17 cellular contexts compared by ENCODE assay signal in the genomic region with DNA sequence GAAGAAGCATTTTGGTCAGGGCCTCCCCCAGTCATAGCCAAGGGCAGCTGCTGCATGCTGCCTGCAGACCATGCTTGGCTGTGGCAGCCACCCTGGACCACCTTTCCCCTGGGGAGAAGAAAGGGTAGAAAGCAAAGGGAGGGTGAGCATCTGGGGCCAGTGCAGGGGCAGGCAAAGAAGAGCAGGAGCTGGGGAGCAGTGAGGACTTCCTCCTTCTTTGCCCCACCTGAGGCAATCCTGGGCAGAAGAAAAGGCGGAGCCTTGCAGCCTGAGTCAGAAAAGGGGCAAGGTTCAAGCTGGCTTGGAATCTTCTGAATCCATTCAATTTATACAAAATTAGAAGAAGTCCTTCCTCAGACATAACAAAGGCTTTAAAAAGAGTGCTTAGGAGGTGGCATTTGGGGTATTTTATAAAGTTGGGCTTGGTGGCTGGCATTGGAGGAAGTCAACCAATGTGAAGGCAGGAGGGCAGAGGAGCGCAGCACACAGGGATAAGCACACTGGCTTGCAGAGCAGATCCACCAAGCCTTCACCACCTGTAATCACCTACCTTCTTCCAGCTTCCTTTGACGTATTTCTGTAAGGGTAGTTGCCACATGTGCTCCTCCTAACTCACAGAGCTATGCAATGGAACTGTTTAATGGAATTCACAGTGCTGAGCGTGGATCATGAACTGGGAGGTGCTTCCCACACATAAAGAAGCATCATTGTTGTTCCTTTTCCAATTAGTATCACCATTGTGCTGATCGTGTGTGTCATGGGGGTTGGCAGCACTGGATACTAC.
DNase-seq lines count a peak whose midpoint lies in the region; ATAC-seq and TF ChIP-seq lines count a peak whose summit lies in the region.
"Had no signal": no experiment of that assay in that cellular context is flagged by ENCODE, and none has a peak within 500 bp of the region (broad histone marks: within the 10 kb centered on the region; RNA-seq: fewer than 3 reads in every experiment).

No MANE protein-coding gene starts in this region.

- peak overlapping the region in 4 of 6 donors; percentile 4 to 76 (median 67) for H3K27ac Mint-ChIP-seq in immature natural killer cell
- H3K27ac Mint-ChIP-seq: activated CD4-positive, alpha-beta memory T cell treated with anti-CD3 and anti-CD28 coated beads, Interleukin-2, amount 10 ng/mL, durations not matched to agents 7 days and 5 days had no signal

- no peaks in the 10 kb centered on the region for H3K4me1 ChIP-seq in sigmoid colon
- H3K4me1 ChIP-seq: gastrocnemius medialis had no signal

- H3K36me3 Mint-ChIP-seq in immature natural killer cell: peaks cover 0 to 7% (median 3%) of the 10 kb centered on the region in 3 donors

- no peaks in the 10 kb centered on the region for H3K9me3 Mint-ChIP-seq in immature natural killer cell
- H3K9me3 Mint-ChIP-seq: activated CD4-positive, alpha-beta memory T cell treated with anti-CD3 and anti-CD28 coated beads, Interleukin-2, amount 10 ng/mL, durations not matched to agents 7 days and 5 days; brain had no signal

- peaks cover 10 to 18% of the 10 kb centered on the region in 2 donors for H3K4me1 Mint-ChIP-seq in immature natural killer cell

- intact Hi-C loops in sigmoid colon (cut with DNase I): no loop called here

- ATAC-seq in GM21737 (IDR thresholded peaks at IDR 0.05; ENCODE audit: unreplicated experiment): no peak
- ATAC-seq in HG02973 (IDR thresholded peaks at IDR 0.05; ENCODE audit: unreplicated experiment): no peak
- ATAC-seq: gastrocnemius medialis had no signal

- TF ChIP-seq CTCF in sigmoid colon (IDR thresholded peaks at IDR 0.05): no peak

- no peaks in the 10 kb centered on the region for H3K9me3 ChIP-seq in sigmoid colon
- H3K9me3 ChIP-seq: gastrocnemius medialis, right atrium auricular region had no signal

- peaks cover 0 to 2% (median 0%) of the 10 kb centered on the region in 3 donors for H3K27me3 Mint-ChIP-seq in immature natural killer cell (ENCODE audit: low read depth in 3 of 3)
- H3K27me3 Mint-ChIP-seq: activated CD4-positive, alpha-beta memory T cell treated with anti-CD3 and anti-CD28 coated beads, Interleukin-2, amount 10 ng/mL, durations not matched to agents 7 days and 5 days; brain had no signal

- H3K4me3 ChIP-seq in sigmoid colon: no peak overlapping the region
- H3K4me3 ChIP-seq: gastrocnemius medialis, right atrium auricular region had no signal

- H3K27me3 ChIP-seq in sigmoid colon: no peaks in the 10 kb centered on the region
- H3K27me3 ChIP-seq: gastrocnemius medialis, right atrium auricular region had no signal

- 61 to 81% methylated on average over 5 of the region's 5 CpGs for WGBS in sigmoid colon, 2 donors

- no peak for TF ChIP-seq EP300 in sigmoid colon (IDR thresholded peaks at IDR 0.05)

- TF ChIP-seq POLR2A in sigmoid colon (IDR thresholded peaks at IDR 0.05): no peak

- no peak overlapping the region for H3K27ac ChIP-seq in sigmoid colon
- H3K27ac ChIP-seq: gastrocnemius medialis, right atrium auricular region had no signal

- H3K36me3 ChIP-seq in sigmoid colon: peaks cover 0 to 19% (median 0%) of the 10 kb centered on the region in 4 donors
- H3K36me3 ChIP-seq: gastrocnemius medialis had no signal

- H3K4me3 Mint-ChIP-seq in immature natural killer cell: no peak overlapping the region
- H3K4me3 Mint-ChIP-seq: activated CD4-positive, alpha-beta memory T cell treated with anti-CD3 and anti-CD28 coated beads, Interleukin-2, amount 10 ng/mL, durations not matched to agents 7 days and 5 days; brain had no signal

- DNase-seq in HPDE6-E6E7 (ENCODE audit: extremely low spot score) (peak; percentile 65), NOMO-1 treated with dmso at 0.1 percent for 144 hours (lab: John Stamatoyannopoulos, UW; ENCODE audit: unreplicated experiment) (peak; percentile 29), immature natural killer cell (no peak), sigmoid colon (peak; percentile 28), NCI-H1930 (lab: John Stamatoyannopoulos, UW) (no peak)
- DNase-seq: activated CD4-positive, alpha-beta memory T cell treated with anti-CD3 and anti-CD28 coated beads, Interleukin-2, amount 10 ng/mL, durations not matched to agents 7 days and 5 days; activated gamma-delta T cell treated with Interleukin-2 at 50 U/mL for 16 hours; effector memory CD4-positive, alpha-beta T cell; gastrocnemius medialis; NCI-H1694; NCI-H524 treated with DMSO at 0.1 percent for 48 hours; RPMI8226; T1000 had no signal

Comparison
In these comparisons a context has a peak if more than half of its experiments do, and no peak if none do; other contexts are left out.
1. DNase-seq: peak in HPDE6-E6E7 (single experiment), NOMO-1 treated with dmso at 0.1 percent for 144 hours (single experiment) and sigmoid colon (single experiment); none in immature natural killer cell (0 of 3) and NCI-H1930 (0 of 2).